In genomic region chr19:44212865-44213346, GRCh38 we compare ENCODE assay signal across 8 cellular contexts. TPM values are rescaled to one million over a fixed set of nuclear protein-coding genes. Genes with fewer than 3 reads are reported as not detected.
A peak's percentile ranks its signal among the peaks of the same experiment; 100 is the strongest.
DNase-seq lines count a peak whose midpoint lies in the region; ATAC-seq and TF ChIP-seq lines count a peak whose summit lies in the region.

No MANE protein-coding gene starts in this region.

- H3K27me3 ChIP-seq in prostate gland (replicated peaks; ENCODE audit: insufficient read depth), result no peaks in the 10 kb centered on the region

- peak; percentile 18 for DNase-seq in activated naive CD4-positive, alpha-beta T cell treated with anti-CD3 and anti-CD28 coated beads for 36 hours
- DNase-seq in activated naive CD4-positive, alpha-beta T cell (lab: John Stamatoyannopoulos, UW), result no peak
- no peak for DNase-seq in activated naive CD4-positive, alpha-beta T cell treated with anti-CD3 and anti-CD28 coated beads, Interleukin-2, amount 50 U/mL, for 72 hours (ENCODE audit: low spot score in 2 of 2)
- DNase-seq in left cardiac atrium, result no peak
- peak; percentile 7 for DNase-seq in prostate gland (ENCODE audit: low spot score)
- DNase-seq in KG1 (lab: John Stamatoyannopoulos, UW), result no peak
- DNase-seq in activated CD4-positive, CD25-positive, alpha-beta regulatory T cell treated with anti-CD3 and anti-CD28 coated beads, Interleukin-2, amount 50 U/mL, for 72 hours, result no peak

- CTCF ChIA-PET in activated naive CD4-positive, alpha-beta T cell treated with anti-CD3 and anti-CD28 coated beads for 36 hours (lab: Charles Lee), result interaction anchor here (0.7 kb wide), 1 partner anchor 463 kb away, joined by 4 read pairs; no protein-coding TSS in a partner anchor

- H3K4me1 ChIP-seq in prostate gland (replicated peaks), result no peaks in the 10 kb centered on the region

- peak; percentile 21 to 39 for ATAC-seq in activated naive CD4-positive, alpha-beta T cell treated with anti-CD3 and anti-CD28 coated beads, Interleukin-2, amount 50 U/mL, for 72 hours
- peak; percentile 17 to 55 for ATAC-seq in left cardiac atrium

- H3K27me3 Mint-ChIP-seq in activated naive CD4-positive, alpha-beta T cell treated with anti-CD3 and anti-CD28 coated beads for 36 hours (ENCODE audit: low read depth), result no peaks in the 10 kb centered on the region

- peak overlapping the region; percentile 89 for H3K27ac Mint-ChIP-seq in activated naive CD4-positive, alpha-beta T cell treated with anti-CD3 and anti-CD28 coated beads for 36 hours
- H3K27ac Mint-ChIP-seq in activated naive CD4-positive, alpha-beta T cell treated with anti-CD3 and anti-CD28 coated beads, Interleukin-2, amount 50 U/mL, for 72 hours, result peak overlapping the region; percentile 94 to 95

- peak overlapping the region; percentile 67 for H3K27ac ChIP-seq in KOPT-K1 (ENCODE audit: low read depth, low read length, poor library complexity, severe bottlenecking)
- H3K27ac ChIP-seq in prostate gland, result peak overlapping the region; percentile 87 to 88

- peak overlapping the region; percentile 88 for H3K4me3 Mint-ChIP-seq in activated naive CD4-positive, alpha-beta T cell treated with anti-CD3 and anti-CD28 coated beads for 36 hours

- H3K9me3 ChIP-seq in KOPT-K1 (ENCODE audit: insufficient read depth, low read length, poor library complexity, severe bottlenecking) (no peaks in the 10 kb centered on the region), prostate gland (no peaks in the 10 kb centered on the region)

- H3K4me3 ChIP-seq in prostate gland, result peak overlapping the region; percentile 69 to 73

- TF ChIP-seq CTCF in prostate gland (IDR thresholded peaks at IDR 0.05), result no peak

- peaks cover 15% of the 10 kb centered on the region for H3K4me1 Mint-ChIP-seq in activated naive CD4-positive, alpha-beta T cell treated with anti-CD3 and anti-CD28 coated beads for 36 hours (ENCODE audit: low read depth)

- no peak for TF ChIP-seq POLR2A in prostate gland (IDR thresholded peaks at IDR 0.05)

- H3K36me3 Mint-ChIP-seq in activated naive CD4-positive, alpha-beta T cell treated with anti-CD3 and anti-CD28 coated beads for 36 hours (ENCODE audit: low read depth), result peaks cover 41% of the 10 kb centered on the region
- peaks cover 42 to 62% of the 10 kb centered on the region in 2 donors for H3K36me3 Mint-ChIP-seq in activated naive CD4-positive, alpha-beta T cell treated with anti-CD3 and anti-CD28 coated beads, Interleukin-2, amount 50 U/mL, for 72 hours

- H3K36me3 ChIP-seq in KOPT-K1 (ENCODE audit: insufficient read depth, low read length) (peaks cover 35% of the 10 kb centered on the region), prostate gland (no peaks in the 10 kb centered on the region)

- peaks cover 11% of the 10 kb centered on the region for H3K9me3 Mint-ChIP-seq in activated naive CD4-positive, alpha-beta T cell treated with anti-CD3 and anti-CD28 coated beads for 36 hours
- H3K9me3 Mint-ChIP-seq in activated naive CD4-positive, alpha-beta T cell treated with anti-CD3 and anti-CD28 coated beads, Interleukin-2, amount 50 U/mL, for 72 hours, result peaks cover 6 to 18% of the 10 kb centered on the region in 2 donors

- intact Hi-C loops in activated naive CD4-positive, alpha-beta T cell treated with anti-CD3 and anti-CD28 coated beads for 36 hours (cut with micrococcal nuclease), result loop anchor here (1.0 to 5.0 kb wide), 6 partner anchors 72 to 386 kb away; partner anchors contain the start of genes ZNF224, ZNF234, ZNF235 and ZNF283
- intact Hi-C loops in left cardiac atrium (cut with DNase I), result no loop called here
- intact Hi-C loops in prostate gland (cut with DNase I), result loop anchor here (2.0 to 5.0 kb wide), 2 partner anchors 48 to 101 kb away; partner anchors contain the start of genes ZNF225 and ZNF226

- 4% methylated on average over 15 of the region's 15 CpGs for WGBS in prostate gland

RNA-seq across cellular contexts. Expression of gene ZNF227, which starts 0.6 kb away (rescaled TPM):
- total RNA-seq in activated naive CD4-positive, alpha-beta T cell treated with anti-CD3 and anti-CD28 coated beads for 36 hours, result 10 to 100 TPM; 17.9 to 19.4 TPM
- total RNA-seq in activated naive CD4-positive, alpha-beta T cell treated with anti-CD3 and anti-CD28 coated beads, Interleukin-2, amount 50 U/mL, for 72 hours, result 10 to 100 TPM; 20.2 TPM
- total RNA-seq in left cardiac atrium (10 to 100 TPM; 11.1 to 12.9 TPM), prostate gland (10 to 100 TPM; 17.0 to 26.4 TPM)

RNA-seq across cellular contexts. Expression of gene ZNF233, which starts 46.8 kb away (rescaled TPM):
- under 1 TPM in 1 of 2 experiments, not detected in 1; 0.07 TPM for total RNA-seq in activated naive CD4-positive, alpha-beta T cell treated with anti-CD3 and anti-CD28 coated beads for 36 hours
- total RNA-seq in activated naive CD4-positive, alpha-beta T cell treated with anti-CD3 and anti-CD28 coated beads, Interleukin-2, amount 50 U/mL, for 72 hours, result under 1 TPM in 1 of 2 donors, not detected in 1; 0.52 TPM
- total RNA-seq in left cardiac atrium (1 to 10 TPM; 3.4 to 5.5 TPM), prostate gland (1 to 10 TPM; 2.6 to 2.8 TPM)

RNA-seq across cellular contexts. Expression of gene ZNF226, which starts 48.0 kb away (rescaled TPM):
- 10 to 100 TPM; 12.4 to 16.9 TPM for total RNA-seq in activated naive CD4-positive, alpha-beta T cell treated with anti-CD3 and anti-CD28 coated beads for 36 hours
- total RNA-seq in activated naive CD4-positive, alpha-beta T cell treated with anti-CD3 and anti-CD28 coated beads, Interleukin-2, amount 50 U/mL, for 72 hours, result 10 to 100 TPM; 12.2 to 14.6 TPM
- total RNA-seq in left cardiac atrium (10 to 100 TPM; 14.9 to 17.8 TPM), prostate gland (10 to 100 TPM; 35.9 to 48.4 TPM)

Comparison
In these comparisons a context has a peak if more than half of its experiments do, and no peak if none do; other contexts are left out.
1. DNase-seq: peak in activated naive CD4-positive, alpha-beta T cell treated with anti-CD3 and anti-CD28 coated beads for 36 hours (single experiment) and prostate gland (single experiment); none in activated naive CD4-positive, alpha-beta T cell (0 of 4), activated naive CD4-positive, alpha-beta T cell treated with anti-CD3 and anti-CD28 coated beads, Interleukin-2, amount 50 U/mL, for 72 hours (0 of 2), left cardiac atrium (single experiment), KG1 (single experiment) and activated CD4-positive, CD25-positive, alpha-beta regulatory T cell treated with anti-CD3 and anti-CD28 coated beads, Interleukin-2, amount 50 U/mL, for 72 hours (single experiment).
2. intact Hi-C loops: an anchor here in activated naive CD4-positive, alpha-beta T cell treated with anti-CD3 and anti-CD28 coated beads for 36 hours (1.0 to 5.0 kb wide) and prostate gland (2.0 to 5.0 kb wide); none called in left cardiac atrium.